In the genomic region with DNA sequence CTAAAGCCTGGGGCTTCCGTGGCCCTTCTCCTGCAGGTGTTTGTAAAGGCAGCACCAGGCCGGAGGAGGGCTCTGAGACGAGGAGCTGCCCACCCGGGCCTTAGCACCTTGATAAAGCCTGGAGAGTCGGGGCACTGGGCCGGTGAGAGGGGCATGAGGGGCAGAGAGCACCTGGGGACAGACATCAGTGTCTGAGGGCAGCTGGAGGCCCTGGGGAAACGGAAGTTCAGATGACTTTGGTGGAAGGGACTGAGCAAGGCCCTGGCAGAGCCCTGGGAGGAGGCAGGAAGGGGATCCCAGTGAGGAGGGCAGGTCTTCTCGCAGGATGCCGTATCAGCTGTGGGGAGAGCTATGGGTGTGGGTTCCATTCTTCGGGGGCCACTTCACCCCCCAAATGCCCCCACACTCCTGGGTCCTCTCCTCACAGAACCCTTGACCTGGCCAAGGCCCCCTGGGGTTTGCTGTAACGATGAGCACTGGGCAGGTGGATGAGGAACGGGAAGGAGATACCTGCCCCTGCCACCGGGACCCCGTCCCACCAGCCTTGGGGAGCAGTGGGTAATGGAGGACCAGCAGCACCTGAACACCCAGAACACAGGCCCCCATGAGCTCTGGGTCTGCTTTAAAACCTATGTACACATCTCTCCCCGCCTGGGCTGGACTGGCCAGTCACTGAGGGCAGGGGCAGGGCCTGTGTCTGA, we compare ENCODE assay signal across 25 cellular contexts. TPM values are rescaled to one million over a fixed set of nuclear protein-coding genes. Genes with fewer than 3 reads are reported as not detected.
DNase-seq lines count a peak whose midpoint lies in the region; ATAC-seq, FAIRE-seq and TF ChIP-seq lines count a peak whose summit lies in the region.
"Had no signal": no experiment of that assay in that cellular context is flagged by ENCODE, and none has a peak within 500 bp of the region (broad histone marks: within the 10 kb centered on the region; RNA-seq: fewer than 3 reads in every experiment).

No MANE protein-coding gene starts in this region.

- no peak for FAIRE-seq in kidney (lab: Jason Lieb, UNC)

- H3K27ac Mint-ChIP-seq in CD4-positive, CD25-positive, alpha-beta regulatory T cell = peak overlapping the region in 2 of 3 donors; percentile 56 to 96
- H3K27ac Mint-ChIP-seq: activated CD4-positive, alpha-beta T cell treated with anti-CD3 and anti-CD28 coated beads for 36 hours; activated naive CD8-positive, alpha-beta T cell treated with anti-CD3 and anti-CD28 coated beads, Interleukin-2, amount 50 U/mL, for 24 hours; endodermal cell; HFFc6 had no signal

- H3K27me3 Mint-ChIP-seq in CD4-positive, CD25-positive, alpha-beta regulatory T cell = no peaks in the 10 kb centered on the region
- H3K27me3 Mint-ChIP-seq: activated CD4-positive, alpha-beta T cell treated with anti-CD3 and anti-CD28 coated beads for 36 hours; activated naive CD8-positive, alpha-beta T cell treated with anti-CD3 and anti-CD28 coated beads, Interleukin-2, amount 50 U/mL, for 24 hours had no signal

- no peak overlapping the region for H3K4me3 ChIP-seq in CD4-positive, CD25-positive, alpha-beta regulatory T cell (ENCODE audit: low read depth, low read length)
- no peak overlapping the region for H3K4me3 ChIP-seq in PC-9
- H3K4me3 ChIP-seq in kidney (ENCODE audit: low read length in 2 of 2) = no peak overlapping the region
- H3K4me3 ChIP-seq in sigmoid colon = no peak overlapping the region
- H3K4me3 ChIP-seq in BE2C (ENCODE audit: low read depth, low read length) = no peak overlapping the region
- H3K4me3 ChIP-seq: body of pancreas, skin epidermis had no signal

- no peak for TF ChIP-seq CTCF in PC-9 (conservative IDR thresholded peaks at IDR 0.05)
- TF ChIP-seq CTCF in kidney (IDR thresholded peaks at IDR 0.05; ENCODE audit: borderline replicate concordance, extremely low read depth, insufficient read depth) = no peak
- no peak for TF ChIP-seq CTCF in sigmoid colon (IDR thresholded peaks at IDR 0.05)
- TF ChIP-seq CTCF in GM10266 (IDR thresholded peaks at IDR 0.05; ENCODE audit: control insufficient read depth, insufficient read depth, low read depth, missing control alignments) = no peak
- no peak for TF ChIP-seq CTCF in GM10248 (IDR thresholded peaks at IDR 0.05; ENCODE audit: control extremely low read depth, extremely low read depth, low read depth, missing control alignments)
- TF ChIP-seq CTCF in BE2C (IDR thresholded peaks at IDR 0.05; ENCODE audit: low read depth, low read length) = no peak

- no peak for ATAC-seq in CD4-positive, CD25-positive, alpha-beta regulatory T cell (ENCODE audit: low read depth in 2 of 2)
- ATAC-seq: activated CD4-positive, alpha-beta T cell treated with anti-CD3 and anti-CD28 coated beads for 36 hours; activated naive CD8-positive, alpha-beta T cell treated with anti-CD3 and anti-CD28 coated beads, Interleukin-2, amount 50 U/mL, for 24 hours; body of pancreas had no signal

- H3K27me3 ChIP-seq in CD4-positive, CD25-positive, alpha-beta regulatory T cell (ENCODE audit: control insufficient read depth, insufficient read depth, low read length) = no peaks in the 10 kb centered on the region
- no peaks in the 10 kb centered on the region for H3K27me3 ChIP-seq in PC-9 (ENCODE audit: insufficient read depth, low read depth)
- H3K27me3 ChIP-seq in sigmoid colon = no peaks in the 10 kb centered on the region
- no peaks in the 10 kb centered on the region for H3K27me3 ChIP-seq in BE2C
- H3K27me3 ChIP-seq: body of pancreas had no signal

- no peaks in the 10 kb centered on the region for H3K9me2 ChIP-seq in PC-9 (ENCODE audit: insufficient read depth)

- no peaks in the 10 kb centered on the region for H3K9me3 Mint-ChIP-seq in CD4-positive, CD25-positive, alpha-beta regulatory T cell
- H3K9me3 Mint-ChIP-seq: activated naive CD8-positive, alpha-beta T cell treated with anti-CD3 and anti-CD28 coated beads, Interleukin-2, amount 50 U/mL, for 24 hours; endodermal cell; HFFc6 had no signal

- no peaks in the 10 kb centered on the region for H3K9me3 ChIP-seq in CD4-positive, CD25-positive, alpha-beta regulatory T cell (ENCODE audit: control insufficient read depth in 2 of 2, low read length in 2 of 2)
- H3K9me3 ChIP-seq in PC-9 (ENCODE audit: insufficient read depth, low read depth) = no peaks in the 10 kb centered on the region
- H3K9me3 ChIP-seq in kidney (ENCODE audit: control insufficient read depth in 1 of 2, low read length in 2 of 2) = no peaks in the 10 kb centered on the region
- no peaks in the 10 kb centered on the region for H3K9me3 ChIP-seq in sigmoid colon
- H3K9me3 ChIP-seq in BE2C = no peaks in the 10 kb centered on the region
- H3K9me3 ChIP-seq: body of pancreas had no signal

- TF ChIP-seq EP300 in sigmoid colon (IDR thresholded peaks at IDR 0.05) = no peak

- H3K4me1 Mint-ChIP-seq in CD4-positive, CD25-positive, alpha-beta regulatory T cell = peaks cover 0 to 75% (median 45%) of the 10 kb centered on the region in 4 donors

- WGBS in sigmoid colon, 2 donors = 85 to 91% methylated on average over 15 of the region's 15 CpGs

- peak overlapping the region in 3 of 4 donors; percentile 35 to 77 (median 38) for H3K4me3 Mint-ChIP-seq in CD4-positive, CD25-positive, alpha-beta regulatory T cell
- H3K4me3 Mint-ChIP-seq: activated CD4-positive, alpha-beta T cell treated with anti-CD3 and anti-CD28 coated beads for 36 hours; activated naive CD8-positive, alpha-beta T cell treated with anti-CD3 and anti-CD28 coated beads, Interleukin-2, amount 50 U/mL, for 24 hours; endodermal cell; HFFc6 had no signal

- no peak overlapping the region for H3K27ac ChIP-seq in CD4-positive, CD25-positive, alpha-beta regulatory T cell (ENCODE audit: insufficient read depth, low read length, poor library complexity, severe bottlenecking)
- H3K27ac ChIP-seq in PC-9 = no peak overlapping the region
- H3K27ac ChIP-seq in kidney (ENCODE audit: low read depth in 2 of 2, low read length in 2 of 2) = peak overlapping the region in 1 of 2 donors; percentile 3
- no peak overlapping the region for H3K27ac ChIP-seq in sigmoid colon
- H3K27ac ChIP-seq: body of pancreas, KMS-11 had no signal

- peaks cover 6% of the 10 kb centered on the region for H3K36me3 Mint-ChIP-seq in CD4-positive, CD25-positive, alpha-beta regulatory T cell

- H2AFZ ChIP-seq in PC-9 = no peak overlapping the region

- H3K9ac ChIP-seq in kidney (ENCODE audit: low read length in 2 of 2) = no peak overlapping the region
- H3K9ac ChIP-seq: KMS-11 had no signal

- H3K36me3 ChIP-seq in CD4-positive, CD25-positive, alpha-beta regulatory T cell (ENCODE audit: control insufficient read depth, insufficient read depth, low read length) = no peaks in the 10 kb centered on the region
- H3K36me3 ChIP-seq in PC-9 (ENCODE audit: low read depth) = no peaks in the 10 kb centered on the region
- H3K36me3 ChIP-seq in kidney (ENCODE audit: control insufficient read depth in 1 of 2, insufficient read depth in 2 of 2, low read length in 2 of 2) = no peaks in the 10 kb centered on the region
- H3K36me3 ChIP-seq in sigmoid colon = peaks cover 0 to 5% (median 0%) of the 10 kb centered on the region in 4 donors
- H3K36me3 ChIP-seq in BE2C = no peaks in the 10 kb centered on the region

- no peak for TF ChIP-seq POLR2A in sigmoid colon (IDR thresholded peaks at IDR 0.05)

- TSS peak; percentile 78 for BruUV-seq in PC-9 (replicated peaks; lab: Mats Ljungman, UMichigan)

- CTCF ChIA-PET in PC-9 (lab: Charles Lee) (interaction anchor here (1.2 kb wide), 1 partner anchor 102 kb away, joined by 3 read pairs; no protein-coding TSS in a partner anchor), GM10248 (lab: Yijun Ruan, JAX) (interaction anchor here (1.7 to 8.2 kb wide), 2 partner anchors 10 to 18 kb away, joined by 4 to 51 read pairs; no protein-coding TSS in a partner anchor)

- intact Hi-C loops in PC-9 (cut with micrococcal nuclease; ENCODE audit: unreplicated experiment) (loop anchor here (1.0 to 10.0 kb wide), 3 partner anchors 8 to 364 kb away; a partner anchor contains a TSS), kidney (cut with DNase I) (no loop called here), sigmoid colon (cut with DNase I) (no loop called here)

- peaks cover 50% of the 10 kb centered on the region for H3K4me1 ChIP-seq in CD4-positive, CD25-positive, alpha-beta regulatory T cell (ENCODE audit: control insufficient read depth, insufficient read depth, low read length, poor library complexity, severe bottlenecking)
- peaks cover 17% of the 10 kb centered on the region for H3K4me1 ChIP-seq in PC-9 (replicated peaks; ENCODE audit: insufficient read depth)
- H3K4me1 ChIP-seq in kidney (ENCODE audit: control insufficient read depth in 1 of 2, insufficient read depth in 1 of 2, low read depth in 1 of 2, low read length in 2 of 2) = peaks cover 9 to 23% of the 10 kb centered on the region in 2 donors
- peaks cover 0 to 29% (median 19%) of the 10 kb centered on the region in 4 donors for H3K4me1 ChIP-seq in sigmoid colon
- H3K4me1 ChIP-seq in BE2C = peaks cover 13% of the 10 kb centered on the region

- no peak for DNase-seq in CD4-positive, CD25-positive, alpha-beta regulatory T cell
- no peak for DNase-seq in PC-9
- DNase-seq in kidney = peak; percentile 73
- DNase-seq in sigmoid colon = peak; percentile 60
- no peak for DNase-seq in GM10266 (ENCODE audit: extremely low spot score)
- DNase-seq in NCI-H748 treated with DMSO at 0.1 percent for 48 hours (lab: John Stamatoyannopoulos, UW) = no peak
- DNase-seq in GM10248 (ENCODE audit: extremely low spot score) = no peak
- DNase-seq in BE2C = no peak
- DNase-seq: activated CD4-positive, alpha-beta T cell treated with anti-CD3 and anti-CD28 coated beads for 36 hours; activated gamma-delta T cell; activated naive CD8-positive, alpha-beta T cell treated with anti-CD3 and anti-CD28 coated beads, Interleukin-2, amount 50 U/mL, for 24 hours; body of pancreas; DMS53; endodermal cell; GF-D8; HFFc6; midbrain; NCI-H2227 treated with DMSO at 0.1 percent for 48 hours; SHP77 treated with DMSO at 0.1 percent for 48 hours; stimulated activated naive CD4-positive, alpha-beta T cell had no signal

- peaks cover 9% of the 10 kb centered on the region; the same call in 1 of the 2 replicates for H3K79me2 ChIP-seq in PC-9 (ENCODE audit: low read depth)

- POLR2A ChIA-PET in PC-9 (lab: Charles Lee; ENCODE audit: unreplicated experiment) (interaction anchor here (0.6 kb wide), 1 partner anchor 17 kb away, joined by 4 read pairs; no protein-coding TSS in a partner anchor), GM10248 (lab: Yijun Ruan, JAX) (no interaction called here)

- peaks cover 21% of the 10 kb centered on the region; the same call in 1 of the 2 replicates for H3F3A ChIP-seq in PC-9 (ENCODE audit: insufficient read depth, low read depth)

- no peaks in the 10 kb centered on the region for H4K20me1 ChIP-seq in PC-9 (ENCODE audit: insufficient read depth)

- H3K4me2 ChIP-seq in PC-9 = no peak overlapping the region
- H3K4me2 ChIP-seq: KMS-11 had no signal

RNA-seq across cellular contexts. Expression of a gene that starts 7.4 kb away (rescaled TPM):
- 13.6 TPM for total RNA-seq in CD4-positive, CD25-positive, alpha-beta regulatory T cell
- 1 to 10 TPM; 1.6 to 2.4 (median 2.1) TPM for polyA plus RNA-seq in CD4-positive, CD25-positive, alpha-beta regulatory T cell
- total RNA-seq in PC-9 (2021) (72.2 and 85.9 TPM in 2 replicates), kidney (8.0 TPM), sigmoid colon (1 to 10 TPM; 1.1 to 5.5 (median 1.6) TPM)
- polyA plus RNA-seq in kidney (ENCODE audit: insufficient read depth, low read depth, low replicate concordance) (3.2 TPM), sigmoid colon (10 to 100 TPM in 1 of 3 donors, 1 to 10 TPM in 2; 1.8 to 12.1 (median 1.8) TPM)
- 9.3 TPM for polyA plus RNA-seq in BE2C (2012; ENCODE audit: insufficient read depth, insufficient read length, low read depth)

RNA-seq across cellular contexts. Expression of a gene that starts 31.0 kb away (rescaled TPM):
- total RNA-seq in CD4-positive, CD25-positive, alpha-beta regulatory T cell = 197 TPM
- polyA plus RNA-seq in CD4-positive, CD25-positive, alpha-beta regulatory T cell = 100 to 1,000 TPM; 160 to 189 (median 163) TPM
- total RNA-seq in PC-9 (2021) (0.46 and 1.0 TPM in 2 replicates), kidney (7.6 TPM), sigmoid colon (under 1 TPM in 3 of 4 donors, not detected in 1; under 0.01 to 0.33 (median 0.14) TPM)
- polyA plus RNA-seq in kidney (ENCODE audit: insufficient read depth, low read depth, low replicate concordance) (0.32 TPM), sigmoid colon (1 to 10 TPM in 1 of 3 donors, under 1 TPM in 2; under 0.01 to 9.7 (median 0.46) TPM)
- polyA plus RNA-seq in BE2C (2012; ENCODE audit: insufficient read depth, insufficient read length, low read depth) = 1.8 TPM
- total RNA-seq: HFFc6 had no signal
- polyA plus RNA-seq: neural cell had no signal

RNA-seq across cellular contexts. Expression of a gene that starts 31.6 kb away (rescaled TPM):
- total RNA-seq in CD4-positive, CD25-positive, alpha-beta regulatory T cell = 4.3 TPM
- 1 to 10 TPM; 2.5 to 4.4 (median 3.6) TPM for polyA plus RNA-seq in CD4-positive, CD25-positive, alpha-beta regulatory T cell
- total RNA-seq in PC-9 (2021) = not detected in 2 replicates
- 0.13 TPM for total RNA-seq in kidney
- polyA plus RNA-seq in kidney (ENCODE audit: insufficient read depth, low read depth, low replicate concordance) = 0.56 TPM
- total RNA-seq in sigmoid colon = under 1 TPM in 1 of 4 donors, not detected in 3; 0.36 TPM
- 1 to 10 TPM in 1 of 3 donors, not detected in 2; 1.7 TPM for polyA plus RNA-seq in sigmoid colon
- 1.7 TPM for polyA plus RNA-seq in BE2C (2012; ENCODE audit: insufficient read depth, insufficient read length, low read depth)
- total RNA-seq: HFFc6, HT1080, pulmonary artery endothelial cell had no signal
- polyA plus RNA-seq: neural cell had no signal

Comparison
In these comparisons a context has a peak if more than half of its experiments do, and no peak if none do; other contexts are left out.
1. DNase-seq: peak in kidney (single experiment) and sigmoid colon (single experiment); none in CD4-positive, CD25-positive, alpha-beta regulatory T cell (0 of 3), PC-9 (0 of 2), GM10266 (single experiment), NCI-H748 treated with DMSO at 0.1 percent for 48 hours (single experiment), GM10248 (single experiment) and BE2C (single experiment).
2. RNA of a gene that starts 31.0 kb away (total RNA-seq): 197 TPM in CD4-positive, CD25-positive, alpha-beta regulatory T cell (single experiment); 7.6 TPM in kidney (single experiment), 0.46 to 1.0 TPM in PC-9 and under 0.01 to 0.33 TPM in sigmoid colon; every median in the first group is over 10 times any median in the second.